Comparison of ENCODE assay signal across 16 cellular contexts in the genomic region with DNA sequence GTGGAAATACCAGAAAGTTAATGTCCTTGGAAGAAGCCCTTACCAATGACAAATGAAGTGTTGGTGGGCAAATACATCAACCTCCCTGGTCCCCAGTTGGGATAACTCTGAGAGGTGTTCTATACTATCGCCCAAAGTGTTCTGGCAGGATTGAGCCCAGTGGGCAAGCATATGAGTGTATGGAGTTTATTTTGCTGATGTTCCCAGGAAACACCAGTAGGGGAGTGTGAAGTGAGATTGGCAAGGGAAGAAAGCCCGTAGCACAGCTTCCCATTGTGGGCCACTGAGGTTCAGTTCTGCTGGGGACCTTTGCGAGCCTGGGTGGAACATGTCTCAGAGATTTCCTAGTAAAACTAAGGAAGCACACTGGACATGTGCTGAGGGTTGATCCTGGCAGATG.
DNase-seq lines count a peak whose midpoint lies in the region; ATAC-seq and TF ChIP-seq lines count a peak whose summit lies in the region.
"Had no signal": no experiment of that assay in that cellular context is flagged by ENCODE, and none has a peak within 500 bp of the region (broad histone marks: within the 10 kb centered on the region; RNA-seq: fewer than 3 reads in every experiment).

No MANE protein-coding gene starts in this region.

- H3K9me3 Mint-ChIP-seq in GM23338, result no peaks in the 10 kb centered on the region; the same call in 2 of the 3 replicates
- H3K9me3 Mint-ChIP-seq: CD4-positive, alpha-beta T cell had no signal

- H3F3A ChIP-seq in GM23338 (replicated peaks; ENCODE audit: low read depth), result no peaks in the 10 kb centered on the region

- no peak overlapping the region for H3K18ac ChIP-seq in mesendoderm (ENCODE audit: low read length)

- H3K27me3 Mint-ChIP-seq in GM23338 (ENCODE audit: insufficient read depth, low read depth, poor library complexity), result no peaks in the 10 kb centered on the region
- H3K27me3 Mint-ChIP-seq: CD4-positive, alpha-beta T cell had no signal

- no peaks in the 10 kb centered on the region for H3K4me1 Mint-ChIP-seq in GM23338

- H3K9ac ChIP-seq in mesendoderm (ENCODE audit: low read length), result no peak overlapping the region
- H3K9ac ChIP-seq: BLaER1 treated with 17β-estradiol and CSF1 and Interleukin-3, amounts not matched to agents 10 nM and 100 nM; GM23248 had no signal

- DNase-seq in ELR (ENCODE audit: low read depth) (peak; percentile 0), GM23338 (ENCODE audit: low spot score) (peak; percentile 3), brain microvascular endothelial cell (no peak), mesendoderm (peak; percentile 2), epidermal melanocyte (ENCODE audit: insufficient read length, low spot score) (no peak)
- no peak for DNase-seq in stimulated activated naive CD4-positive, alpha-beta T cell treated with Interleukin-2 at 50 U/mL for 16 hours (lab: John Stamatoyannopoulos, UW)
- DNase-seq: 8988T; ACHN; Calu3; CD4-positive, alpha-beta T cell; DMS 273 treated with DMSO at 0.1 percent for 48 hours; GM23248 had no signal

- H3K27ac Mint-ChIP-seq in GM23338, result no peak overlapping the region
- H3K27ac Mint-ChIP-seq: CD4-positive, alpha-beta T cell had no signal

- no peak overlapping the region for H3K4ac ChIP-seq in mesendoderm (ENCODE audit: low read depth, low read length)

- no peak overlapping the region for H4K5ac ChIP-seq in mesendoderm (ENCODE audit: low read length)

- H3K4me3 Mint-ChIP-seq in GM23338, result no peak overlapping the region
- H3K4me3 Mint-ChIP-seq: CD4-positive, alpha-beta T cell had no signal

- no CpG with 5 or more reads among the region's 3 CpGs for WGBS in mesendoderm (ENCODE audit: extremely low coverage, insufficient coverage, low lambda C conversion rate)

- in situ Hi-C loops in brain microvascular endothelial cell (cut with HindIII; ENCODE audit: low pct_ligation_motif_present, low sequenced_read_pairs), result no loop called here

- no peak overlapping the region for H3K23ac ChIP-seq in mesendoderm (ENCODE audit: low read length)

- H3K56ac ChIP-seq in mesendoderm (ENCODE audit: low read length), result no peak overlapping the region

- no peaks in the 10 kb centered on the region for H3K9me2 ChIP-seq in GM23338 (ENCODE audit: insufficient read depth)

- no peak overlapping the region for H2AK5ac ChIP-seq in mesendoderm (ENCODE audit: low read length)

- H3K4me2 ChIP-seq in GM23338 (no peak overlapping the region), mesendoderm (ENCODE audit: low read length) (no peak overlapping the region)
- H3K4me2 ChIP-seq: BLaER1 treated with 17β-estradiol and CSF1 and Interleukin-3, amounts not matched to agents 10 nM and 100 nM had no signal

- no peak overlapping the region for H2BK5ac ChIP-seq in mesendoderm (ENCODE audit: low read length)

- no peak for TF ChIP-seq CTCF in GM23338 (conservative IDR thresholded peaks at IDR 0.05; ENCODE audit: low read depth in 2 of 2)
- TF ChIP-seq CTCF in brain microvascular endothelial cell (IDR thresholded peaks at IDR 0.05; ENCODE audit: low read depth, low read length, missing control alignments), result peak; percentile 1

- no peak overlapping the region for H4K8ac ChIP-seq in mesendoderm (ENCODE audit: low read depth, low read length)

- H2BK15ac ChIP-seq in mesendoderm (replicated peaks; ENCODE audit: low read depth), result no peak overlapping the region

- H3K4me3 ChIP-seq in GM23338 (no peak overlapping the region), brain microvascular endothelial cell (ENCODE audit: low read depth, low read length) (no peak overlapping the region), mesendoderm (ENCODE audit: low read length) (no peak overlapping the region)
- H3K4me3 ChIP-seq: BLaER1 treated with 17β-estradiol and CSF1 and Interleukin-3, amounts not matched to agents 10 nM and 100 nM; GM23248; HAP-1 had no signal

- H4K20me1 ChIP-seq in GM23338 (replicated peaks; ENCODE audit: insufficient read depth), result no peaks in the 10 kb centered on the region
- H4K20me1 ChIP-seq: BLaER1 treated with 17β-estradiol and CSF1 and Interleukin-3, amounts not matched to agents 10 nM and 100 nM had no signal

- H3K79me2 ChIP-seq in GM23338 (replicated peaks; ENCODE audit: insufficient read depth) (no peaks in the 10 kb centered on the region), mesendoderm (ENCODE audit: control insufficient read depth, insufficient read depth, low read length) (no peaks in the 10 kb centered on the region)

- H3K4me1 ChIP-seq in GM23338 (ENCODE audit: insufficient read depth) (no peaks in the 10 kb centered on the region), mesendoderm (ENCODE audit: control insufficient read depth, low read depth, low read length) (no peaks in the 10 kb centered on the region)
- H3K4me1 ChIP-seq: HAP-1 had no signal

- no peak overlapping the region for H3K27ac ChIP-seq in GM23338 (ENCODE audit: low read depth)
- no peak overlapping the region for H3K27ac ChIP-seq in brain microvascular endothelial cell
- no peak overlapping the region for H3K27ac ChIP-seq in mesendoderm (ENCODE audit: low read depth, low read length)
- H3K27ac ChIP-seq: BLaER1 treated with 17β-estradiol and CSF1 and Interleukin-3, amounts not matched to agents 10 nM and 100 nM; GM23248 had no signal

- H3K36me3 ChIP-seq in GM23338 (ENCODE audit: insufficient read depth), result no peaks in the 10 kb centered on the region
- no peaks in the 10 kb centered on the region for H3K36me3 ChIP-seq in brain microvascular endothelial cell (replicated peaks)
- no peaks in the 10 kb centered on the region for H3K36me3 ChIP-seq in mesendoderm (ENCODE audit: control insufficient read depth, insufficient read depth, low read length)
- H3K36me3 ChIP-seq: BLaER1 treated with 17β-estradiol and CSF1 and Interleukin-3, amounts not matched to agents 10 nM and 100 nM; HAP-1 had no signal

- H2BK120ac ChIP-seq in mesendoderm (ENCODE audit: low read depth, low read length), result no peak overlapping the region

- H2AFZ ChIP-seq in GM23338, result no peak overlapping the region
- H2AFZ ChIP-seq: GM23248 had no signal

- H3K79me1 ChIP-seq in mesendoderm (ENCODE audit: low read length), result no peaks in the 10 kb centered on the region

- ATAC-seq in GM23338, result peak; percentile 51
- ATAC-seq in HG02571 (IDR thresholded peaks at IDR 0.05; ENCODE audit: unreplicated experiment), result no peak
- ATAC-seq: HepG2 had no signal

- H3K36me3 Mint-ChIP-seq in GM23338 (ENCODE audit: low read depth), result no peaks in the 10 kb centered on the region

- no peaks in the 10 kb centered on the region for H3K27me3 ChIP-seq in GM23338 (ENCODE audit: insufficient read depth)
- H3K27me3 ChIP-seq in brain microvascular endothelial cell (replicated peaks), result no peaks in the 10 kb centered on the region
- no peaks in the 10 kb centered on the region for H3K27me3 ChIP-seq in mesendoderm (ENCODE audit: insufficient read depth, low read length, poor library complexity)

TF ChIP-seq in GM23338, 12 proteins besides CTCF, POLR2A, EP300 and RAD21 (continues in another document):
- TF ChIP-seq, protein P1, sequence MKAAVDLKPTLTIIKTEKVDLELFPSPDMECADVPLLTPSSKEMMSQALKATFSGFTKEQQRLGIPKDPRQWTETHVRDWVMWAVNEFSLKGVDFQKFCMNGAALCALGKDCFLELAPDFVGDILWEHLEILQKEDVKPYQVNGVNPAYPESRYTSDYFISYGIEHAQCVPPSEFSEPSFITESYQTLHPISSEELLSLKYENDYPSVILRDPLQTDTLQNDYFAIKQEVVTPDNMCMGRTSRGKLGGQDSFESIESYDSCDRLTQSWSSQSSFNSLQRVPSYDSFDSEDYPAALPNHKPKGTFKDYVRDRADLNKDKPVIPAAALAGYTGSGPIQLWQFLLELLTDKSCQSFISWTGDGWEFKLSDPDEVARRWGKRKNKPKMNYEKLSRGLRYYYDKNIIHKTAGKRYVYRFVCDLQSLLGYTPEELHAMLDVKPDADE (IDR thresholded peaks at IDR 0.05), result no peak
- TF ChIP-seq ZNF114 (CRISPR knock-in tag; IDR thresholded peaks at IDR 0.05) (no peak), POLR2AphosphoS5 (IDR thresholded peaks at IDR 0.05; ENCODE audit: low read depth) (no peak), EZH2 (IDR thresholded peaks at IDR 0.05; ENCODE audit: low read depth, unreplicated experiment) (no peak), STAT1 (IDR thresholded peaks at IDR 0.05; ENCODE audit: unreplicated experiment) (no peak)
- TF ChIP-seq, protein P2, sequence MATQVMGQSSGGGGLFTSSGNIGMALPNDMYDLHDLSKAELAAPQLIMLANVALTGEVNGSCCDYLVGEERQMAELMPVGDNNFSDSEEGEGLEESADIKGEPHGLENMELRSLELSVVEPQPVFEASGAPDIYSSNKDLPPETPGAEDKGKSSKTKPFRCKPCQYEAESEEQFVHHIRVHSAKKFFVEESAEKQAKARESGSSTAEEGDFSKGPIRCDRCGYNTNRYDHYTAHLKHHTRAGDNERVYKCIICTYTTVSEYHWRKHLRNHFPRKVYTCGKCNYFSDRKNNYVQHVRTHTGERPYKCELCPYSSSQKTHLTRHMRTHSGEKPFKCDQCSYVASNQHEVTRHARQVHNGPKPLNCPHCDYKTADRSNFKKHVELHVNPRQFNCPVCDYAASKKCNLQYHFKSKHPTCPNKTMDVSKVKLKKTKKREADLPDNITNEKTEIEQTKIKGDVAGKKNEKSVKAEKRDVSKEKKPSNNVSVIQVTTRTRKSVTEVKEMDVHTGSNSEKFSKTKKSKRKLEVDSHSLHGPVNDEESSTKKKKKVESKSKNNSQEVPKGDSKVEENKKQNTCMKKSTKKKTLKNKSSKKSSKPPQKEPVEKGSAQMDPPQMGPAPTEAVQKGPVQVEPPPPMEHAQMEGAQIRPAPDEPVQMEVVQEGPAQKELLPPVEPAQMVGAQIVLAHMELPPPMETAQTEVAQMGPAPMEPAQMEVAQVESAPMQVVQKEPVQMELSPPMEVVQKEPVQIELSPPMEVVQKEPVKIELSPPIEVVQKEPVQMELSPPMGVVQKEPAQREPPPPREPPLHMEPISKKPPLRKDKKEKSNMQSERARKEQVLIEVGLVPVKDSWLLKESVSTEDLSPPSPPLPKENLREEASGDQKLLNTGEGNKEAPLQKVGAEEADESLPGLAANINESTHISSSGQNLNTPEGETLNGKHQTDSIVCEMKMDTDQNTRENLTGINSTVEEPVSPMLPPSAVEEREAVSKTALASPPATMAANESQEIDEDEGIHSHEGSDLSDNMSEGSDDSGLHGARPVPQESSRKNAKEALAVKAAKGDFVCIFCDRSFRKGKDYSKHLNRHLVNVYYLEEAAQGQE (IDR thresholded peaks at IDR 0.05; ENCODE audit: unreplicated experiment), result no peak

Comparison
In these comparisons a context has a peak if more than half of its experiments do, and no peak if none do; other contexts are left out.
1. DNase-seq: peak in ELR (single experiment), GM23338 (single experiment) and mesendoderm (single experiment); none in brain microvascular endothelial cell (single experiment), stimulated activated naive CD4-positive, alpha-beta T cell treated with Interleukin-2 at 50 U/mL for 16 hours (single experiment) and epidermal melanocyte (single experiment).